ENCODE assay signal across 17 cellular contexts in the genomic region with DNA sequence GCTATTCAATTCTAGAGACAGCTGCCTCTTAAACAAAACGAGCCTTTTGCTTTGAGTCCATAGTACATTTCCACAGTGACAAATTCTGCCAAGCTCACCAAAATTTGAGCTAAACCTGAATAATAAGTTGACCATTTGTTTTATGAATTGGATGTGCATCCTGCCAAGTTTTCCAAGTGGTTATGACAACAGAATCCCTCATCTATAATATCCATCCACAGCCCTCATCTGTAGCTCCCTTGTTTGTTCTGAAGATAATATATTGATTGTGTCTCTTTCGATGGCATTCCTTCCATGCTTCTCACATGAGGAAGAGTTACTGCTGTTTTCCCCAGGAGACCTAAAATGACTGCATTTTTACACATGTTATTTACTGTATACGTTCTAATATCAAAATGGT.
DNase-seq lines count a peak whose midpoint lies in the region; ATAC-seq lines count a peak whose summit lies in the region.
"Had no signal": no experiment of that assay in that cellular context is flagged by ENCODE, and none has a peak within 500 bp of the region (broad histone marks: within the 10 kb centered on the region; RNA-seq: fewer than 3 reads in every experiment).

No MANE protein-coding gene starts in this region.

- no peak for ATAC-seq in HG03432 (IDR thresholded peaks at IDR 0.05; ENCODE audit: unreplicated experiment)
- ATAC-seq: A549, Panc1 had no signal

- peak; percentile 21 for DNase-seq in NCI-H345 treated with DMSO at 0.1 percent for 48 hours (lab: John Stamatoyannopoulos, UW; ENCODE audit: unreplicated experiment)
- no peak for DNase-seq in NCI-H345 (lab: John Stamatoyannopoulos, UW)
- DNase-seq in NCI-H1092 (lab: John Stamatoyannopoulos, UW): peak; percentile 19
- peak; percentile 6 for DNase-seq in RPMI7951 (ENCODE audit: low read depth)
- peak; percentile 7 for DNase-seq in pons (ENCODE audit: low spot score)
- no peak for DNase-seq in NOMO-1 treated with DMSO at 0.1 percent for 48 hours (lab: John Stamatoyannopoulos, UW; ENCODE audit: unreplicated experiment)
- DNase-seq: CD4-positive, CD25-positive, alpha-beta regulatory T cell; COR-L47; Karpas-422; NCI-H2081 treated with DMSO at 0.1 percent for 48 hours; NCI-H226; NCI-H526; SJCRH30; T-helper 1 cell had no signal

Comparison
In these comparisons a context has a peak if more than half of its experiments do, and no peak if none do; other contexts are left out.
1. DNase-seq: peak in NCI-H345 treated with DMSO at 0.1 percent for 48 hours (single experiment), NCI-H1092 (single experiment), RPMI7951 (single experiment) and pons (single experiment); none in NCI-H345 (single experiment) and NOMO-1 treated with DMSO at 0.1 percent for 48 hours (single experiment).